1 cellular context compared by ENCODE assay signal in the genomic region with DNA sequence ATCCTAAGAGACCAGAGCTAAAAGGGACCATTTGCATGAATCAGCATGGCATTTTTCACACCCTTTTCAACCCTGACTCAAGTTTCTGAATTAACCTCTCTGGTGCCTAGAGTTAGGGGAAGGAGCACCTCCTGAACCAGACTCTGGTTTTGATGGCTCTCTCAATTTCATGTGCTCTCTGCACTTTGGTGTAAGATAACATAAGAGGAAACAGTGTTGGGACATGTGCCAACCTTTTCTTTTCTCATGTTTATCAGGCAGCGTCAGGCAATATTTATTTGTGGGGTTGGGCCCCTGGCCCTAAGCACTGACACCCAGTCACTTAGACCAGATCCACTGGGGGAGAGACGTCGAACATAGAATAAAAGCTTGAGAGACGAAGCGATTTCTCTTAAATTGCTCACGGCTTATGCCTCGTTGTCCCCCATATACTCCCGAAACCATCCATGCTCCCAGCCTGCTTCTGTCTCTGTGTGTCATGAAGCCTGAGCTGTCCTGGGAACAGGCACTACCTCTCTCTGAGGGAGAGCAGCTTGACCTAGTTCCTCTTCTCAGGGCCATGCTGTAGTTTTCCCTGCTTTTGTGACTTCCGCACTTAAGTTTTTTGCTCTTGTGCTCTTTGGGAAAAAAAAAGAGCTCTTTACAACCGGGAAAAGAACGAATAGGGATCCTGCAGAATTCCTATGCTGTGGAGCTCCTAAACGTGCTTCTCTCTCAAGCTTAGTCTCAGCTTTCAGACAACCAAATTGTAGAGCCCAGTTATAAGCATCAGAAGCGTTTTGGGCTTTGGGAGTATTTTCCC.
TF ChIP-seq lines count a peak whose summit lies in the region.

No MANE protein-coding gene starts in this region.

TF ChIP-seq in K562, 482 proteins besides CTCF, POLR2A, EP300 and RAD21 (continued from another document and continues in another):
- TF ChIP-seq, protein P1, sequence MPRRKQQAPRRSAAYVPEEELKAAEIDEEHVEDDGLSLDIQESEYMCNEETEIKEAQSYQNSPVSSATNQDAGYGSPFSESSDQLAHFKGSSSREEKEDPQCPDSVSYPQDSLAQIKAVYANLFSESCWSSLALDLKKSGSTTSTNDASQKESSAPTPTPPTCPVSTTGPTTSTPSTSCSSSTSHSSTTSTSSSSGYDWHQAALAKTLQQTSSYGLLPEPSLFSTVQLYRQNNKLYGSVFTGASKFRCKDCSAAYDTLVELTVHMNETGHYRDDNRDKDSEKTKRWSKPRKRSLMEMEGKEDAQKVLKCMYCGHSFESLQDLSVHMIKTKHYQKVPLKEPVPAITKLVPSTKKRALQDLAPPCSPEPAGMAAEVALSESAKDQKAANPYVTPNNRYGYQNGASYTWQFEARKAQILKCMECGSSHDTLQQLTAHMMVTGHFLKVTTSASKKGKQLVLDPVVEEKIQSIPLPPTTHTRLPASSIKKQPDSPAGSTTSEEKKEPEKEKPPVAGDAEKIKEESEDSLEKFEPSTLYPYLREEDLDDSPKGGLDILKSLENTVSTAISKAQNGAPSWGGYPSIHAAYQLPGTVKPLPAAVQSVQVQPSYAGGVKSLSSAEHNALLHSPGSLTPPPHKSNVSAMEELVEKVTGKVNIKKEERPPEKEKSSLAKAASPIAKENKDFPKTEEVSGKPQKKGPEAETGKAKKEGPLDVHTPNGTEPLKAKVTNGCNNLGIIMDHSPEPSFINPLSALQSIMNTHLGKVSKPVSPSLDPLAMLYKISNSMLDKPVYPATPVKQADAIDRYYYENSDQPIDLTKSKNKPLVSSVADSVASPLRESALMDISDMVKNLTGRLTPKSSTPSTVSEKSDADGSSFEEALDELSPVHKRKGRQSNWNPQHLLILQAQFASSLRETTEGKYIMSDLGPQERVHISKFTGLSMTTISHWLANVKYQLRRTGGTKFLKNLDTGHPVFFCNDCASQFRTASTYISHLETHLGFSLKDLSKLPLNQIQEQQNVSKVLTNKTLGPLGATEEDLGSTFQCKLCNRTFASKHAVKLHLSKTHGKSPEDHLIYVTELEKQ (CRISPR knock-in tag; IDR thresholded peaks at IDR 0.05), result no peak
- no peak for TF ChIP-seq ZNF699 (CRISPR knock-in tag; IDR thresholded peaks at IDR 0.05; ENCODE audit: insufficient replicate concordance)
- TF ChIP-seq POLR2AphosphoS5 (IDR thresholded peaks at IDR 0.05; ENCODE audit: control insufficient read depth, insufficient read depth, low read depth, low read length), result peak; percentile 62; the same call in 1 of the 2 replicates
- no peak for TF ChIP-seq JUN (IDR thresholded peaks at IDR 0.05; ENCODE audit: borderline replicate concordance, low read depth, low read length)
- TF ChIP-seq JUN (CRISPR knock-in tag; IDR thresholded peaks at IDR 0.05; ENCODE audit: borderline replicate concordance), result no peak
- TF ChIP-seq ETS2 (tag; IDR thresholded peaks at IDR 0.05; ENCODE audit: borderline replicate concordance, poor library complexity, severe bottlenecking), result no peak
- TF ChIP-seq, protein P2, sequence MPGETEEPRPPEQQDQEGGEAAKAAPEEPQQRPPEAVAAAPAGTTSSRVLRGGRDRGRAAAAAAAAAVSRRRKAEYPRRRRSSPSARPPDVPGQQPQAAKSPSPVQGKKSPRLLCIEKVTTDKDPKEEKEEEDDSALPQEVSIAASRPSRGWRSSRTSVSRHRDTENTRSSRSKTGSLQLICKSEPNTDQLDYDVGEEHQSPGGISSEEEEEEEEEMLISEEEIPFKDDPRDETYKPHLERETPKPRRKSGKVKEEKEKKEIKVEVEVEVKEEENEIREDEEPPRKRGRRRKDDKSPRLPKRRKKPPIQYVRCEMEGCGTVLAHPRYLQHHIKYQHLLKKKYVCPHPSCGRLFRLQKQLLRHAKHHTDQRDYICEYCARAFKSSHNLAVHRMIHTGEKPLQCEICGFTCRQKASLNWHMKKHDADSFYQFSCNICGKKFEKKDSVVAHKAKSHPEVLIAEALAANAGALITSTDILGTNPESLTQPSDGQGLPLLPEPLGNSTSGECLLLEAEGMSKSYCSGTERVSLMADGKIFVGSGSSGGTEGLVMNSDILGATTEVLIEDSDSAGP (CRISPR knock-in tag; IDR thresholded peaks at IDR 0.05), result no peak
- no peak for TF ChIP-seq NR2C1 (IDR thresholded peaks at IDR 0.05)
- no peak for TF ChIP-seq NR2C1 (tag; IDR thresholded peaks at IDR 0.05)
- no peak for TF ChIP-seq KAT7 (CRISPR knock-in tag; IDR thresholded peaks at IDR 0.05; ENCODE audit: borderline replicate concordance)
- TF ChIP-seq ELF4 (CRISPR knock-in tag; IDR thresholded peaks at IDR 0.05), result no peak
- TF ChIP-seq ARNT (IDR thresholded peaks at IDR 0.05), result no peak
- peak; percentile 64 for TF ChIP-seq DMBX1 (CRISPR knock-in tag; IDR thresholded peaks at IDR 0.05; ENCODE audit: borderline replicate concordance)
- no peak for TF ChIP-seq POLR3A (IDR thresholded peaks at IDR 0.05; ENCODE audit: borderline replicate concordance, extremely low read depth, insufficient read depth, insufficient read length)
- TF ChIP-seq HNRNPLL (IDR thresholded peaks at IDR 0.05; ENCODE audit: low read depth, low read length, poor library complexity, severe bottlenecking), result no peak
- TF ChIP-seq, protein P3, sequence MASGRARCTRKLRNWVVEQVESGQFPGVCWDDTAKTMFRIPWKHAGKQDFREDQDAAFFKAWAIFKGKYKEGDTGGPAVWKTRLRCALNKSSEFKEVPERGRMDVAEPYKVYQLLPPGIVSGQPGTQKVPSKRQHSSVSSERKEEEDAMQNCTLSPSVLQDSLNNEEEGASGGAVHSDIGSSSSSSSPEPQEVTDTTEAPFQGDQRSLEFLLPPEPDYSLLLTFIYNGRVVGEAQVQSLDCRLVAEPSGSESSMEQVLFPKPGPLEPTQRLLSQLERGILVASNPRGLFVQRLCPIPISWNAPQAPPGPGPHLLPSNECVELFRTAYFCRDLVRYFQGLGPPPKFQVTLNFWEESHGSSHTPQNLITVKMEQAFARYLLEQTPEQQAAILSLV (tag; IDR thresholded peaks at IDR 0.05), result 0 out of 2 replicates have a peak, but pooled peaks have one; percentile 23
- TF ChIP-seq, protein P4, sequence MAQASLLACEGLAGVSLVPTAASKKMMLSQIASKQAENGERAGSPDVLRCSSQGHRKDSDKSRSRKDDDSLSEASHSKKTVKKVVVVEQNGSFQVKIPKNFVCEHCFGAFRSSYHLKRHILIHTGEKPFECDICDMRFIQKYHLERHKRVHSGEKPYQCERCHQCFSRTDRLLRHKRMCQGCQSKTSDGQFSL (CRISPR knock-in tag; IDR thresholded peaks at IDR 0.05), result no peak
- TF ChIP-seq, protein P4 (tag; IDR thresholded peaks at IDR 0.05), result no peak
- TF ChIP-seq CREM (IDR thresholded peaks at IDR 0.05; ENCODE audit: low read depth), result no peak
- TF ChIP-seq GATAD2A (IDR thresholded peaks at IDR 0.05), result no peak
- no peak for TF ChIP-seq NR1H2 (CRISPR knock-in tag; IDR thresholded peaks at IDR 0.05)
- TF ChIP-seq ZNF239 (CRISPR knock-in tag; IDR thresholded peaks at IDR 0.05), result no peak
- TF ChIP-seq MBD2 (IDR thresholded peaks at IDR 0.05; ENCODE audit: borderline replicate concordance, low read depth), result no peak
- TF ChIP-seq MIER1 (IDR thresholded peaks at IDR 0.05; ENCODE audit: low read depth), result no peak
- no peak for TF ChIP-seq ZNF76 (CRISPR knock-in tag; IDR thresholded peaks at IDR 0.05; ENCODE audit: borderline replicate concordance)
- no peak for TF ChIP-seq MCM3 (IDR thresholded peaks at IDR 0.05)
- TF ChIP-seq, protein P5, sequence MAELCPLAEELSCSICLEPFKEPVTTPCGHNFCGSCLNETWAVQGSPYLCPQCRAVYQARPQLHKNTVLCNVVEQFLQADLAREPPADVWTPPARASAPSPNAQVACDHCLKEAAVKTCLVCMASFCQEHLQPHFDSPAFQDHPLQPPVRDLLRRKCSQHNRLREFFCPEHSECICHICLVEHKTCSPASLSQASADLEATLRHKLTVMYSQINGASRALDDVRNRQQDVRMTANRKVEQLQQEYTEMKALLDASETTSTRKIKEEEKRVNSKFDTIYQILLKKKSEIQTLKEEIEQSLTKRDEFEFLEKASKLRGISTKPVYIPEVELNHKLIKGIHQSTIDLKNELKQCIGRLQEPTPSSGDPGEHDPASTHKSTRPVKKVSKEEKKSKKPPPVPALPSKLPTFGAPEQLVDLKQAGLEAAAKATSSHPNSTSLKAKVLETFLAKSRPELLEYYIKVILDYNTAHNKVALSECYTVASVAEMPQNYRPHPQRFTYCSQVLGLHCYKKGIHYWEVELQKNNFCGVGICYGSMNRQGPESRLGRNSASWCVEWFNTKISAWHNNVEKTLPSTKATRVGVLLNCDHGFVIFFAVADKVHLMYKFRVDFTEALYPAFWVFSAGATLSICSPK (IDR thresholded peaks at IDR 0.05; ENCODE audit: borderline replicate concordance), result no peak
- TF ChIP-seq, protein P6, sequence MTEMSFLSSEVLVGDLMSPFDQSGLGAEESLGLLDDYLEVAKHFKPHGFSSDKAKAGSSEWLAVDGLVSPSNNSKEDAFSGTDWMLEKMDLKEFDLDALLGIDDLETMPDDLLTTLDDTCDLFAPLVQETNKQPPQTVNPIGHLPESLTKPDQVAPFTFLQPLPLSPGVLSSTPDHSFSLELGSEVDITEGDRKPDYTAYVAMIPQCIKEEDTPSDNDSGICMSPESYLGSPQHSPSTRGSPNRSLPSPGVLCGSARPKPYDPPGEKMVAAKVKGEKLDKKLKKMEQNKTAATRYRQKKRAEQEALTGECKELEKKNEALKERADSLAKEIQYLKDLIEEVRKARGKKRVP (CRISPR knock-in tag; IDR thresholded peaks at IDR 0.05), result no peak
- TF ChIP-seq NCOR1 (IDR thresholded peaks at IDR 0.05), result peak; percentile 77
- TF ChIP-seq FOXA3 (CRISPR knock-in tag; conservative IDR thresholded peaks at IDR 0.05 in 1 of 2, IDR thresholded peaks at IDR 0.05 in 1 of 2), result peak in 1 of 2 experiments; percentile 79; a peak in 2 of 4 replicates
- no peak for TF ChIP-seq HDAC6 (IDR thresholded peaks at IDR 0.05; ENCODE audit: low read depth, low read length)
- TF ChIP-seq, protein P7, sequence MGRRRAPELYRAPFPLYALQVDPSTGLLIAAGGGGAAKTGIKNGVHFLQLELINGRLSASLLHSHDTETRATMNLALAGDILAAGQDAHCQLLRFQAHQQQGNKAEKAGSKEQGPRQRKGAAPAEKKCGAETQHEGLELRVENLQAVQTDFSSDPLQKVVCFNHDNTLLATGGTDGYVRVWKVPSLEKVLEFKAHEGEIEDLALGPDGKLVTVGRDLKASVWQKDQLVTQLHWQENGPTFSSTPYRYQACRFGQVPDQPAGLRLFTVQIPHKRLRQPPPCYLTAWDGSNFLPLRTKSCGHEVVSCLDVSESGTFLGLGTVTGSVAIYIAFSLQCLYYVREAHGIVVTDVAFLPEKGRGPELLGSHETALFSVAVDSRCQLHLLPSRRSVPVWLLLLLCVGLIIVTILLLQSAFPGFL (CRISPR knock-in tag; IDR thresholded peaks at IDR 0.05), result no peak
- TF ChIP-seq TCF3 (CRISPR knock-in tag; IDR thresholded peaks at IDR 0.05), result peak; percentile 83
- peak; percentile 24 to 70; a peak in 1 of 4 replicates for TF ChIP-seq TBL1XR1 (IDR thresholded peaks at IDR 0.05; ENCODE audit: low read length in 2 of 2)
- TF ChIP-seq KLF1 (tag; IDR thresholded peaks at IDR 0.05), result peak; percentile 75; the same call in 1 of the 2 replicates
- no peak for TF ChIP-seq ZNF253 (CRISPR knock-in tag; conservative IDR thresholded peaks at IDR 0.05)
- no peak; the same call in 1 of the 2 replicates for TF ChIP-seq CXXC5 (CRISPR knock-in tag; IDR thresholded peaks at IDR 0.05)
- TF ChIP-seq CHD2 (IDR thresholded peaks at IDR 0.05; ENCODE audit: low read depth, low read length), result no peak
- 0 out of 2 replicates have a peak, but pooled peaks have one; percentile 46 for TF ChIP-seq PTRF (tag; IDR thresholded peaks at IDR 0.05)
- TF ChIP-seq SRSF7 (optimal IDR thresholded peaks at IDR 0.05; ENCODE audit: low read depth, low read length), result no peak
- TF ChIP-seq FOXM1 (IDR thresholded peaks at IDR 0.05; ENCODE audit: low read depth), result no peak
- no peak for TF ChIP-seq FOXM1 (CRISPR knock-in tag; IDR thresholded peaks at IDR 0.05; ENCODE audit: low read depth)
- TF ChIP-seq, protein P8, sequence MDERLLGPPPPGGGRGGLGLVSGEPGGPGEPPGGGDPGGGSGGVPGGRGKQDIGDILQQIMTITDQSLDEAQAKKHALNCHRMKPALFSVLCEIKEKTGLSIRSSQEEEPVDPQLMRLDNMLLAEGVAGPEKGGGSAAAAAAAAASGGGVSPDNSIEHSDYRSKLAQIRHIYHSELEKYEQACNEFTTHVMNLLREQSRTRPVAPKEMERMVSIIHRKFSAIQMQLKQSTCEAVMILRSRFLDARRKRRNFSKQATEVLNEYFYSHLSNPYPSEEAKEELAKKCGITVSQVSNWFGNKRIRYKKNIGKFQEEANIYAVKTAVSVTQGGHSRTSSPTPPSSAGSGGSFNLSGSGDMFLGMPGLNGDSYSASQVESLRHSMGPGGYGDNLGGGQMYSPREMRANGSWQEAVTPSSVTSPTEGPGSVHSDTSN (CRISPR knock-in tag; IDR thresholded peaks at IDR 0.05; ENCODE audit: low read depth), result no peak
- TF ChIP-seq, protein P8 (tag; conservative IDR thresholded peaks at IDR 0.05; ENCODE audit: low read depth), result 0 out of 2 replicates have a peak, but pooled peaks have one; percentile 28
- TF ChIP-seq, protein P9, sequence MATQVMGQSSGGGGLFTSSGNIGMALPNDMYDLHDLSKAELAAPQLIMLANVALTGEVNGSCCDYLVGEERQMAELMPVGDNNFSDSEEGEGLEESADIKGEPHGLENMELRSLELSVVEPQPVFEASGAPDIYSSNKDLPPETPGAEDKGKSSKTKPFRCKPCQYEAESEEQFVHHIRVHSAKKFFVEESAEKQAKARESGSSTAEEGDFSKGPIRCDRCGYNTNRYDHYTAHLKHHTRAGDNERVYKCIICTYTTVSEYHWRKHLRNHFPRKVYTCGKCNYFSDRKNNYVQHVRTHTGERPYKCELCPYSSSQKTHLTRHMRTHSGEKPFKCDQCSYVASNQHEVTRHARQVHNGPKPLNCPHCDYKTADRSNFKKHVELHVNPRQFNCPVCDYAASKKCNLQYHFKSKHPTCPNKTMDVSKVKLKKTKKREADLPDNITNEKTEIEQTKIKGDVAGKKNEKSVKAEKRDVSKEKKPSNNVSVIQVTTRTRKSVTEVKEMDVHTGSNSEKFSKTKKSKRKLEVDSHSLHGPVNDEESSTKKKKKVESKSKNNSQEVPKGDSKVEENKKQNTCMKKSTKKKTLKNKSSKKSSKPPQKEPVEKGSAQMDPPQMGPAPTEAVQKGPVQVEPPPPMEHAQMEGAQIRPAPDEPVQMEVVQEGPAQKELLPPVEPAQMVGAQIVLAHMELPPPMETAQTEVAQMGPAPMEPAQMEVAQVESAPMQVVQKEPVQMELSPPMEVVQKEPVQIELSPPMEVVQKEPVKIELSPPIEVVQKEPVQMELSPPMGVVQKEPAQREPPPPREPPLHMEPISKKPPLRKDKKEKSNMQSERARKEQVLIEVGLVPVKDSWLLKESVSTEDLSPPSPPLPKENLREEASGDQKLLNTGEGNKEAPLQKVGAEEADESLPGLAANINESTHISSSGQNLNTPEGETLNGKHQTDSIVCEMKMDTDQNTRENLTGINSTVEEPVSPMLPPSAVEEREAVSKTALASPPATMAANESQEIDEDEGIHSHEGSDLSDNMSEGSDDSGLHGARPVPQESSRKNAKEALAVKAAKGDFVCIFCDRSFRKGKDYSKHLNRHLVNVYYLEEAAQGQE (CRISPR knock-in tag; IDR thresholded peaks at IDR 0.05; ENCODE audit: low read depth), result 0 out of 2 replicates have a peak, but pooled peaks have one; percentile 14
